12 cellular contexts compared by ENCODE assay signal in genomic region chr16:69706256-69706974, GRCh38. TPM values are rescaled to one million over a fixed set of nuclear protein-coding genes. Genes with fewer than 3 reads are reported as not detected.
DNase-seq lines count a peak whose midpoint lies in the region; ATAC-seq, FAIRE-seq and TF ChIP-seq lines count a peak whose summit lies in the region.
"Had no signal": no experiment of that assay in that cellular context is flagged by ENCODE, and none has a peak within 500 bp of the region (broad histone marks: within the 10 kb centered on the region; RNA-seq: fewer than 3 reads in every experiment).

No MANE protein-coding gene starts in this region.

- no peaks in the 10 kb centered on the region for H3K27me3 Mint-ChIP-seq in nephron (ENCODE audit: low read depth)

- in situ Hi-C loops in IMR-90 (cut with MboI; ENCODE audit: low sequenced_read_pairs) = loop anchor here (5.0 kb wide), 1 partner anchor 46 kb away; the partner anchor contains the start of gene NOB1

- no peak for TF ChIP-seq CTCF in BJ (IDR thresholded peaks at IDR 0.05; ENCODE audit: insufficient read depth, low read depth, low read length)
- no peak for TF ChIP-seq CTCF in IMR-90 (conservative IDR thresholded peaks at IDR 0.05; ENCODE audit: low read depth, low read length)
- TF ChIP-seq CTCF in cardiac fibroblast (IDR thresholded peaks at IDR 0.05; ENCODE audit: low read depth, low read length) = no peak
- no peak for TF ChIP-seq CTCF in nephron (IDR thresholded peaks at IDR 0.05; ENCODE audit: unreplicated experiment in 3 of 3)

- H4K91ac ChIP-seq in IMR-90 (ENCODE audit: insufficient read depth, low read depth, low read length) = no peak overlapping the region

- peaks cover 6% of the 10 kb centered on the region for H3K4me1 ChIP-seq in IMR-90 (ENCODE audit: control insufficient read depth, insufficient read depth, low read length)

- H2BK5ac ChIP-seq in IMR-90 (ENCODE audit: low read depth, low read length, poor library complexity, severe bottlenecking) = no peak overlapping the region

- H3K36me3 Mint-ChIP-seq in nephron (ENCODE audit: low read depth) = peaks cover 35% of the 10 kb centered on the region

- no peak overlapping the region for H3K27ac ChIP-seq in IMR-90 (ENCODE audit: insufficient read depth, low read length)

- no peaks in the 10 kb centered on the region for H3K9me3 ChIP-seq in IMR-90 (ENCODE audit: control insufficient read depth, insufficient read depth, low read length)
- H3K9me3 ChIP-seq: Caco-2 had no signal

- H3K4me3 Mint-ChIP-seq in nephron = no peak overlapping the region
- H3K4me3 Mint-ChIP-seq: H9 had no signal

- CTCF ChIA-PET in BJ (lab: Yijun Ruan, JAX) = interaction anchor here (1.0 to 1.8 kb wide), 3 partner anchors 20 to 311 kb away, joined by 3 to 6 read pairs (median 6); partner anchors contain the start of genes NOB1 and NQO1
- CTCF ChIA-PET in IMR-90 (lab: Yijun Ruan, JAX) = interaction anchor here (0.7 kb wide), 1 partner anchor 11 kb away, joined by 3 read pairs; no protein-coding TSS in a partner anchor

- no peak overlapping the region for H2AFZ ChIP-seq in IMR-90 (replicated peaks; ENCODE audit: low read length, poor library complexity)

- no peak for TF ChIP-seq RAD21 in IMR-90 (IDR thresholded peaks at IDR 0.05; ENCODE audit: low read length)

- no peak overlapping the region for H3K14ac ChIP-seq in IMR-90 (replicated peaks; ENCODE audit: low read depth, low read length)

- H3K27me3 ChIP-seq in BJ (ENCODE audit: control insufficient read depth, insufficient read depth, low read length) (no peaks in the 10 kb centered on the region), IMR-90 (ENCODE audit: control insufficient read depth, insufficient read depth, low read length) (no peaks in the 10 kb centered on the region)

- intact Hi-C loops in IMR-90 (cut with micrococcal nuclease) = no loop called here

- no peak overlapping the region for H4K5ac ChIP-seq in IMR-90 (ENCODE audit: low read depth, low read length)

- H3K4me2 ChIP-seq in IMR-90 (ENCODE audit: low read depth, low read length) = no peak overlapping the region

- no peak overlapping the region for H3K56ac ChIP-seq in IMR-90 (ENCODE audit: extremely low read depth, insufficient read depth, low read length)

- H3K18ac ChIP-seq in IMR-90 (ENCODE audit: low read depth, low read length) = no peak overlapping the region

- dilution Hi-C loops in IMR-90 (cut with HindIII; ENCODE audit: low sequenced_read_pairs, unreplicated experiment) = no loop called here

- POLR2A ChIA-PET in BJ (lab: Charles Lee) (no interaction called here), IMR-90 (lab: Charles Lee; ENCODE audit: unreplicated experiment) (no interaction called here)

- no peak for FAIRE-seq in GM19239 (lab: Jason Lieb, UNC)
- FAIRE-seq: endothelial cell of umbilical vein had no signal

- peaks cover 7% of the 10 kb centered on the region; the same call in 1 of the 2 replicates for H4K20me1 ChIP-seq in IMR-90 (ENCODE audit: insufficient read depth, low read length)

- H2AK5ac ChIP-seq in IMR-90 (ENCODE audit: low read depth, low read length) = no peak overlapping the region

- no peak overlapping the region for H3K23ac ChIP-seq in IMR-90 (ENCODE audit: low read depth, low read length)

- no peak overlapping the region for H3K9ac ChIP-seq in IMR-90 (ENCODE audit: low read depth, low read length)

- BruUV-seq in IMR-90 (replicated peaks; lab: Mats Ljungman, UMichigan) = no TSS peak

- no peak overlapping the region for H3K4ac ChIP-seq in IMR-90 (ENCODE audit: low read depth, low read length)

- H4K8ac ChIP-seq in IMR-90 (ENCODE audit: low read depth in 2 of 2, low read length in 2 of 2) = no peak overlapping the region

- no peak overlapping the region for H2BK20ac ChIP-seq in IMR-90 (ENCODE audit: low read depth, low read length)

- H3K9me1 ChIP-seq in IMR-90 (ENCODE audit: insufficient read depth, low read length) = no peaks in the 10 kb centered on the region

- H3K4me1 Mint-ChIP-seq in nephron = peaks cover 10% of the 10 kb centered on the region
- H3K4me1 Mint-ChIP-seq: H9 had no signal

- ATAC-seq in IMR-90 (ENCODE audit: low read depth) (no peak), GM19351 (IDR thresholded peaks at IDR 0.05; ENCODE audit: unreplicated experiment) (no peak)

- H2BK15ac ChIP-seq in IMR-90 (ENCODE audit: low read depth, low read length) = no peak overlapping the region

- no peak overlapping the region for H2AK9ac ChIP-seq in IMR-90 (replicated peaks; ENCODE audit: low read depth, low read length, poor library complexity)

- peaks cover 14 to 28% of the 10 kb centered on the region in 2 experiments for H3K79me1 ChIP-seq in IMR-90 (ENCODE audit: low read depth in 1 of 2, low read length in 2 of 2)

- DNase-seq in BJ (ENCODE audit: low read depth) (peak; percentile 19), IMR-90 (no peak), cardiac fibroblast (ENCODE audit: low read depth in 2 of 2) (peak; percentile 61 to 62), NCI-H146 (lab: John Stamatoyannopoulos, UW) (no peak), GM19239 (ENCODE audit: insufficient read length, low spot score) (no peak), DMS79 treated with DMSO at 0.1 percent for 48 hours (lab: John Stamatoyannopoulos, UW) (no peak)
- DNase-seq: Caco-2, H9, NCI-H69 had no signal

- TF ChIP-seq POLR2A in IMR-90 (IDR thresholded peaks at IDR 0.05; ENCODE audit: low read depth, low read length) = no peak

- WGBS in IMR-90 (ENCODE audit: extremely low coverage in 2 of 2, insufficient read length in 1 of 2), 2 experiments = no CpG with 5 or more reads among the region's 1 CpG

- H3K36me3 ChIP-seq in BJ (ENCODE audit: control insufficient read depth, insufficient read depth, low read length) (peaks cover 12% of the 10 kb centered on the region), IMR-90 (ENCODE audit: control insufficient read depth, insufficient read depth, low read length) (peaks cover 22% of the 10 kb centered on the region)

- no peak overlapping the region for H3K4me3 ChIP-seq in BJ (ENCODE audit: low read depth, low read length)
- H3K4me3 ChIP-seq in IMR-90 (ENCODE audit: insufficient read depth, low read depth, low read length) = no peak overlapping the region
- no peak overlapping the region for H3K4me3 ChIP-seq in cardiac fibroblast (replicated peaks in 1 of 2; ENCODE audit: low read depth in 2 of 2, low read length in 2 of 2)

- peak overlapping the region; percentile 41 to 86 (median 67) for H3K27ac Mint-ChIP-seq in nephron

- no peak overlapping the region for H2BK120ac ChIP-seq in IMR-90 (ENCODE audit: low read depth, low read length)

- no peaks in the 10 kb centered on the region for H3K9me3 Mint-ChIP-seq in nephron
- H3K9me3 Mint-ChIP-seq: H9 had no signal

TF ChIP-seq in IMR-90, 13 proteins besides CTCF, POLR2A, EP300 and RAD21:
- TF ChIP-seq FOS (IDR thresholded peaks at IDR 0.05; ENCODE audit: low read depth, low read length) (no peak), NFE2L2 (IDR thresholded peaks at IDR 0.05; ENCODE audit: low read depth, low read length) (no peak), CEBPB (IDR thresholded peaks at IDR 0.05; ENCODE audit: low read depth, low read length) (peak; percentile 81), ELK1 (IDR thresholded peaks at IDR 0.05; ENCODE audit: borderline replicate concordance, low read depth, low read length) (no peak), BHLHE40 (IDR thresholded peaks at IDR 0.05; ENCODE audit: low read depth, low read length) (no peak), SMC3 (IDR thresholded peaks at IDR 0.05; ENCODE audit: low read depth, low read length) (no peak), MXI1 (IDR thresholded peaks at IDR 0.05; ENCODE audit: borderline replicate concordance, low read depth, low read length) (no peak), RFX5 (IDR thresholded peaks at IDR 0.05; ENCODE audit: low read depth, low read length) (no peak)

RNA-seq across cellular contexts. Expression of gene NQO1, which starts 19.9 kb away (rescaled TPM):
- polyA plus RNA-seq in BJ (2011; rRNA removed) = 706 and 731 TPM in 2 replicates
- polyA minus RNA-seq in BJ (2011; rRNA and poly(A)+ RNA removed) = 123 and 176 TPM in 2 replicates
- total RNA-seq in IMR-90 (2012; rRNA removed) = 404 and 426 TPM in 2 replicates
- 266 and 304 TPM in 2 replicates for polyA plus RNA-seq in IMR-90 (2012; rRNA removed)
- polyA plus RNA-seq in IMR-90 (2012; cell fraction: cytosol; rRNA removed) = 178 and 231 TPM in 2 replicates
- 57.1 and 94.2 TPM in 2 replicates for polyA plus RNA-seq in IMR-90 (2012; cell fraction: nucleus; rRNA removed; ENCODE audit: low replicate concordance)

RNA-seq across cellular contexts. Expression of gene NOB1, which starts 48.3 kb away (rescaled TPM):
- polyA plus RNA-seq in BJ (2011; rRNA removed) (64.3 and 73.1 TPM in 2 replicates), IMR-90 (2012; rRNA removed) (58.1 and 63.2 TPM in 2 replicates)
- 57.7 and 81.8 TPM in 2 replicates for polyA minus RNA-seq in BJ (2011; rRNA and poly(A)+ RNA removed)
- 36.4 and 47.0 TPM in 2 replicates for total RNA-seq in IMR-90 (2012; rRNA removed)
- polyA plus RNA-seq in IMR-90 (2012; cell fraction: cytosol; rRNA removed) = 57.9 and 67.8 TPM in 2 replicates
- 25.7 and 35.4 TPM in 2 replicates for polyA plus RNA-seq in IMR-90 (2012; cell fraction: nucleus; rRNA removed; ENCODE audit: low replicate concordance)

RNA-seq across cellular contexts. Expression of gene WWP2, which starts 55.7 kb away (rescaled TPM):
- polyA plus RNA-seq in BJ (2011; rRNA removed) = 9.4 and 16.8 TPM in 2 replicates
- 15.1 and 29.8 TPM in 2 replicates for polyA minus RNA-seq in BJ (2011; rRNA and poly(A)+ RNA removed)
- total RNA-seq in IMR-90 (2012; rRNA removed) = 12.7 and 14.4 TPM in 2 replicates
- polyA plus RNA-seq in IMR-90 (2012; rRNA removed) = 11.8 and 13.7 TPM in 2 replicates
- polyA plus RNA-seq in IMR-90 (2012; cell fraction: cytosol; rRNA removed) = 6.5 and 8.4 TPM in 2 replicates
- 32.2 and 32.7 TPM in 2 replicates for polyA plus RNA-seq in IMR-90 (2012; cell fraction: nucleus; rRNA removed; ENCODE audit: low replicate concordance)

Comparison
In these comparisons a context has a peak if more than half of its experiments do, and no peak if none do; other contexts are left out.
1. DNase-seq: peak in BJ (single experiment) and cardiac fibroblast (2 of 2); none in IMR-90 (single experiment), NCI-H146 (single experiment), GM19239 (single experiment) and DMS79 treated with DMSO at 0.1 percent for 48 hours (single experiment).